In genomic region chr21:42666023-42666747, GRCh38 we compare ENCODE assay signal across 7 cellular contexts. TPM values are rescaled to one million over a fixed set of nuclear protein-coding genes. Genes with fewer than 3 reads are reported as not detected.
DNase-seq lines count a peak whose midpoint lies in the region; ATAC-seq and TF ChIP-seq lines count a peak whose summit lies in the region.

No MANE protein-coding gene starts in this region.

- no peaks in the 10 kb centered on the region for H3K27me3 Mint-ChIP-seq in activated naive CD4-positive, alpha-beta T cell treated with anti-CD3 and anti-CD28 coated beads, Interleukin-2, amount 10 ng/mL, durations not matched to agents 7 days and 5 days

- ATAC-seq in sciatic nerve (peak; percentile 32), HG03520 (IDR thresholded peaks at IDR 0.05; ENCODE audit: unreplicated experiment) (no peak), HG02884 (IDR thresholded peaks at IDR 0.05; ENCODE audit: unreplicated experiment) (no peak)

- H3K4me3 ChIP-seq in GM12865 (ENCODE audit: low read depth, low read length) = no peak overlapping the region

- CTCF ChIA-PET in activated naive CD4-positive, alpha-beta T cell treated with anti-CD3 and anti-CD28 coated beads, Interleukin-2, amount 10 ng/mL, durations not matched to agents 7 days and 5 days (lab: Charles Lee) = no interaction called here

- no peaks in the 10 kb centered on the region for H3K9me3 Mint-ChIP-seq in activated naive CD4-positive, alpha-beta T cell treated with anti-CD3 and anti-CD28 coated beads, Interleukin-2, amount 10 ng/mL, durations not matched to agents 7 days and 5 days

- DNase-seq in GM12865 (ENCODE audit: low read depth) (peak; percentile 37), NCI-H2171 (lab: John Stamatoyannopoulos, UW) (peak; percentile 69), sciatic nerve (ENCODE audit: low spot score) (no peak), NOMO-1 treated with DMSO at 0.1 percent for 48 hours (lab: John Stamatoyannopoulos, UW; ENCODE audit: unreplicated experiment) (no peak)
- DNase-seq in activated naive CD4-positive, alpha-beta T cell treated with anti-CD3 and anti-CD28 coated beads, Interleukin-2, amount 10 ng/mL, durations not matched to agents 7 days and 5 days = peak; percentile 41

- no peaks in the 10 kb centered on the region for H3K4me1 Mint-ChIP-seq in activated naive CD4-positive, alpha-beta T cell treated with anti-CD3 and anti-CD28 coated beads, Interleukin-2, amount 10 ng/mL, durations not matched to agents 7 days and 5 days

- no peak for TF ChIP-seq CTCF in GM12865 (IDR thresholded peaks at IDR 0.05; ENCODE audit: insufficient read depth, low read depth, low read length, missing control alignments)

- H3K36me3 Mint-ChIP-seq in activated naive CD4-positive, alpha-beta T cell treated with anti-CD3 and anti-CD28 coated beads, Interleukin-2, amount 10 ng/mL, durations not matched to agents 7 days and 5 days = no peaks in the 10 kb centered on the region

- intact Hi-C loops in sciatic nerve (cut with DNase I) = no loop called here

- no peak overlapping the region for H3K4me3 Mint-ChIP-seq in activated naive CD4-positive, alpha-beta T cell treated with anti-CD3 and anti-CD28 coated beads, Interleukin-2, amount 10 ng/mL, durations not matched to agents 7 days and 5 days

- no peak overlapping the region for H3K27ac Mint-ChIP-seq in activated naive CD4-positive, alpha-beta T cell treated with anti-CD3 and anti-CD28 coated beads, Interleukin-2, amount 10 ng/mL, durations not matched to agents 7 days and 5 days

RNA-seq across cellular contexts. Expression of gene PDE9A, which starts 12.8 kb away (rescaled TPM):
- 32.6 TPM for total RNA-seq in sciatic nerve

Comparison
In these comparisons a context has a peak if more than half of its experiments do, and no peak if none do; other contexts are left out.
1. DNase-seq: peak in GM12865 (single experiment), NCI-H2171 (single experiment) and activated naive CD4-positive, alpha-beta T cell treated with anti-CD3 and anti-CD28 coated beads, Interleukin-2, amount 10 ng/mL, durations not matched to agents 7 days and 5 days (single experiment); none in sciatic nerve (single experiment) and NOMO-1 treated with DMSO at 0.1 percent for 48 hours (single experiment).